Comparison of ENCODE assay signal across 1 cellular context in genomic region chr1:154329152-154329521, GRCh38.
TF ChIP-seq lines count a peak whose summit lies in the region.

No MANE protein-coding gene starts in this region.

TF ChIP-seq in GM12878, 131 proteins besides CTCF, POLR2A, EP300 and RAD21:
- TF ChIP-seq HDAC2 (IDR thresholded peaks at IDR 0.05) (no peak), SREBF1 (IDR thresholded peaks at IDR 0.05; ENCODE audit: low read length) (no peak), ZNF207 (IDR thresholded peaks at IDR 0.05; ENCODE audit: borderline replicate concordance) (no peak), ZNF274 (IDR thresholded peaks at IDR 0.05; ENCODE audit: insufficient read depth, insufficient read length) (no peak), NFXL1 (IDR thresholded peaks at IDR 0.05; ENCODE audit: borderline replicate concordance) (no peak), ETV6 (conservative IDR thresholded peaks at IDR 0.05 in 1 of 2, IDR thresholded peaks at IDR 0.05 in 1 of 2; ENCODE audit: borderline replicate concordance in 1 of 2, low read depth in 1 of 2) (no peak)
